Comparison of ENCODE assay signal across 8 cellular contexts in genomic region chr6:42166444-42167141, GRCh38. TPM values are rescaled to one million over a fixed set of nuclear protein-coding genes. Genes with fewer than 3 reads are reported as not detected.
DNase-seq lines count a peak whose midpoint lies in the region; ATAC-seq and TF ChIP-seq lines count a peak whose summit lies in the region.

No MANE protein-coding gene starts in this region.

- H3K4me3 ChIP-seq in RWPE2 (ENCODE audit: severe bottlenecking) (no peak overlapping the region), gastroesophageal sphincter (no peak overlapping the region), osteoblast (ENCODE audit: insufficient read depth, low read length) (no peak overlapping the region), transverse colon (no peak overlapping the region)

- H3K4me1 ChIP-seq in RWPE2 (ENCODE audit: insufficient read depth, poor library complexity, severe bottlenecking) (no peaks in the 10 kb centered on the region), gastroesophageal sphincter (no peaks in the 10 kb centered on the region), osteoblast (ENCODE audit: insufficient read depth, low read length) (peaks cover 9% of the 10 kb centered on the region), transverse colon (peaks cover 0 to 4% (median 1%) of the 10 kb centered on the region in 4 donors)

- H3K79me2 ChIP-seq in osteoblast (ENCODE audit: insufficient read depth, low read length): no peaks in the 10 kb centered on the region

- H3K9me3 ChIP-seq in RWPE2 (ENCODE audit: severe bottlenecking) (no peaks in the 10 kb centered on the region), gastroesophageal sphincter (no peaks in the 10 kb centered on the region), osteoblast (ENCODE audit: low read depth, low read length) (no peaks in the 10 kb centered on the region), transverse colon (no peaks in the 10 kb centered on the region)

- no peak for TF ChIP-seq EP300 in gastroesophageal sphincter (IDR thresholded peaks at IDR 0.05)
- no peak for TF ChIP-seq EP300 in transverse colon (IDR thresholded peaks at IDR 0.05; ENCODE audit: low read depth)

- H3K4me2 ChIP-seq in osteoblast (ENCODE audit: insufficient read depth, low read length): no peak overlapping the region

- H3K36me3 ChIP-seq in RWPE2 (ENCODE audit: low read depth): no peaks in the 10 kb centered on the region
- no peaks in the 10 kb centered on the region for H3K36me3 ChIP-seq in gastroesophageal sphincter
- H3K36me3 ChIP-seq in osteoblast (ENCODE audit: insufficient read depth, low read length): no peaks in the 10 kb centered on the region
- no peaks in the 10 kb centered on the region for H3K36me3 ChIP-seq in transverse colon

- WGBS in gastroesophageal sphincter (ENCODE audit: low coverage in 1 of 2), 2 donors: 0 to 40% methylated on average over 3 to 5 of the region's 8 CpGs
- WGBS in transverse colon (ENCODE audit: low coverage in 1 of 2), 2 donors: 6% methylated on average over 8 of the region's 8 CpGs; no CpG with 5 or more reads in 1 of the 2 donors

- H3K27me3 ChIP-seq in RWPE2 (ENCODE audit: insufficient read depth, poor library complexity, severe bottlenecking): no peaks in the 10 kb centered on the region
- H3K27me3 ChIP-seq in gastroesophageal sphincter: peaks cover 17% of the 10 kb centered on the region
- peaks cover 1% of the 10 kb centered on the region for H3K27me3 ChIP-seq in osteoblast (ENCODE audit: insufficient read depth, low read length)
- no peaks in the 10 kb centered on the region for H3K27me3 ChIP-seq in transverse colon

- TF ChIP-seq CTCF in RWPE2 (IDR thresholded peaks at IDR 0.05; ENCODE audit: poor library complexity, severe bottlenecking) (peak; percentile 98), gastroesophageal sphincter (IDR thresholded peaks at IDR 0.05) (peak; percentile 84 to 91 (median 90)), osteoblast (IDR thresholded peaks at IDR 0.05; ENCODE audit: extremely low read depth, low read depth, low read length) (peak; percentile 92), transverse colon (IDR thresholded peaks at IDR 0.05) (peak; percentile 96 to 98 (median 97))

- peak; percentile 71 for DNase-seq in EL
- peak; percentile 77 for DNase-seq in LoVo (ENCODE audit: low spot score)
- peak; percentile 80 for DNase-seq in RWPE2 (ENCODE audit: low spot score)
- peak; percentile 62 for DNase-seq in activated T-helper 9 cell treated with anti-CD3 and anti-CD28 coated beads, Interleukin-2, amount 50 U/mL, for 16 hours (ENCODE audit: low read depth)
- DNase-seq in osteoblast (ENCODE audit: insufficient read length, low spot score, missing footprints): peak; percentile 91
- peak; percentile 77 for DNase-seq in transverse colon

- ATAC-seq in RWPE2 (ENCODE audit: low read depth) (peak; percentile 94), gastroesophageal sphincter (peak; percentile 67), HG02938 (IDR thresholded peaks at IDR 0.05; ENCODE audit: unreplicated experiment) (no peak)

- H4K20me1 ChIP-seq in osteoblast (ENCODE audit: insufficient read depth, low read length): no peaks in the 10 kb centered on the region

- intact Hi-C loops in transverse colon (cut with DNase I; ENCODE audit: low total_unique reads): loop anchor here (2.0 kb wide), 1 partner anchor 92 kb away; no protein-coding TSS in a partner anchor

- no peak for TF ChIP-seq POLR2A in gastroesophageal sphincter (IDR thresholded peaks at IDR 0.05)
- TF ChIP-seq POLR2A in transverse colon (IDR thresholded peaks at IDR 0.05): no peak

- peak overlapping the region; percentile 57 for H2AFZ ChIP-seq in osteoblast (ENCODE audit: low read length)

- in situ Hi-C loops in transverse colon (cut with MboI; ENCODE audit: low pct_ligation_motif_present in 1 of 4, low pct_unique_long_range_greater_than_20kb in 1 of 4, low sequenced_read_pairs in 3 of 4): loop anchor here in 3 of 4 donors (5.0 to 10.0 kb wide), 2 partner anchors 79 to 92 kb away; no protein-coding TSS in a partner anchor

- no peak overlapping the region for H3K27ac ChIP-seq in RWPE2 (ENCODE audit: poor library complexity, severe bottlenecking)
- no peak overlapping the region for H3K27ac ChIP-seq in gastroesophageal sphincter
- no peak overlapping the region for H3K27ac ChIP-seq in osteoblast (ENCODE audit: low read depth, low read length)
- peak overlapping the region in 1 of 4 donors; percentile 13 for H3K27ac ChIP-seq in transverse colon

RNA-seq across cellular contexts. Expression of gene GUCA1A, which starts 6.6 kb away (rescaled TPM):
- total RNA-seq in gastroesophageal sphincter (under 1 TPM in 1 of 4 donors, not detected in 3; 0.46 TPM), osteoblast (not detected in 2 replicates), transverse colon (not detected)

RNA-seq across cellular contexts. Expression of gene C6orf132, which starts 24.2 kb away (rescaled TPM):
- total RNA-seq in gastroesophageal sphincter (10 to 100 TPM in 1 of 4 donors, 1 to 10 TPM in 2, under 1 TPM in 1; 0.93 to 12.1 (median 1.4) TPM), osteoblast (2.9 TPM in 2 replicates), transverse colon (10 to 100 TPM; 26.1 to 96.9 (median 43.2) TPM)

RNA-seq across cellular contexts. Expression of gene GUCA1B, which starts 28.2 kb away (rescaled TPM):
- total RNA-seq in gastroesophageal sphincter (1 to 10 TPM in 1 of 4 donors, under 1 TPM in 2, not detected in 1; 0.62 to 1.8 (median 0.81) TPM), osteoblast (0.72 TPM in 1 of 2 replicates, not detected in the other), transverse colon (1 to 10 TPM in 2 of 4 donors, under 1 TPM in 1, not detected in 1; 0.55 to 9.7 (median 1.1) TPM)

RNA-seq across cellular contexts. Expression of gene MRPS10, which starts 51.1 kb away (rescaled TPM):
- total RNA-seq in gastroesophageal sphincter: 10 to 100 TPM; 29.2 to 45.1 (median 34.8) TPM
- 46.9 and 52.5 TPM in 2 replicates for total RNA-seq in osteoblast
- 10 to 100 TPM; 23.6 to 75.4 (median 24.6) TPM for total RNA-seq in transverse colon
